ENCODE assay signal across 27 cellular contexts in the genomic region with DNA sequence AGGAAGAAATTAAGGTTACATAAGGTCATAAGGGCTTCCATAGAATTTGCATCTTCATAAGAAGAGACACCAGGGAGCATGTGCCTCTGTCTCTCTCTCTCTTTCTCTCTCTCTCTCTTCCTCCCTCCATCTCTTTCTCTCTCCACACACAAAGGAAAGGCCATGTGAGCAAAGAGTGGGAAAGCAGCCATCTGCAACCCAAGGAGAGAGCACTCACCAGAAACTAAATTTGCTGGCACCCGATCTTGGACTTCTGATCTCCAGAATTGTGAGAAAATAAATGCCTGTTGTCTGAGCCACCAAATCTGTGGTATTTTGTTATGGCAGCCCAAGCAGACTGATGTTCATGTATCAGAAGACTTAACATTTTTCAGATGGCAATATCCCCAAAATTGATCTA.
"Had no signal": no experiment of that assay in that cellular context is flagged by ENCODE, and none has a peak within 500 bp of the region (broad histone marks: within the 10 kb centered on the region; RNA-seq: fewer than 3 reads in every experiment).

No MANE protein-coding gene starts in this region.

- DNase-seq: activated B cell treated with CpG ODN at 0.5 μM for 24 hours; activated CD4-positive, alpha-beta T cell treated with anti-CD3 and anti-CD28 coated beads for 48 hours; activated CD4-positive, alpha-beta T cell treated with anti-CD3 and anti-CD28 coated beads, Interleukin-2, amount 50 U/mL, for 1 hour; activated CD4-positive, alpha-beta T cell treated with anti-CD3 and anti-CD28 coated beads, Interleukin-2, amount 50 U/mL, for 48 hours; activated CD8-positive, alpha-beta memory T cell treated with anti-CD3 and anti-CD28 coated beads for 24 hours; activated CD8-positive, alpha-beta T cell treated with anti-CD3 and anti-CD28 coated beads for 36 hours; activated effector memory CD4-positive, alpha-beta T cell treated with anti-CD3 and anti-CD28 coated beads, Interleukin-2, amount 50 U/mL, for 16 hours; activated naive CD4-positive, alpha-beta T cell treated with anti-CD3 and anti-CD28 coated beads for 36 hours; activated naive CD8-positive, alpha-beta T cell treated with anti-CD3 and anti-CD28 coated beads for 36 hours; activated naive CD8-positive, alpha-beta T cell treated with anti-CD3 and anti-CD28 coated beads, Interleukin-2, amount 50 U/mL, for 24 hours; activated T-cell treated with anti-CD3 and anti-CD28 coated beads, Interleukin-2, amount 50 U/mL, for 4 hours; adrenal gland; aorta; body of pancreas; cortex of kidney; dermis blood vessel endothelial cell; effector CD4-positive, alpha-beta T cell; effector memory CD8-positive, alpha-beta T cell; erythroblast; foreskin keratinocyte; gastrocnemius medialis; T-helper 1 cell; T-helper 17 cell; T1000; WERI-Rb-1 had no signal

- ATAC-seq: activated CD4-positive, CD25-positive, alpha-beta regulatory T cell treated with anti-CD3 and anti-CD28 coated beads, Interleukin-2, amount 50 U/mL, for 24 hours; activated CD8-positive, alpha-beta T cell treated with anti-CD3 and anti-CD28 coated beads for 36 hours; activated naive CD8-positive, alpha-beta T cell treated with anti-CD3 and anti-CD28 coated beads, Interleukin-2, amount 50 U/mL, for 24 hours; activated T-cell treated with anti-CD3 and anti-CD28 coated beads, Interleukin-2, amount 50 U/mL, for 4 hours; activated T-helper 17 cell treated with anti-CD3 and anti-CD28 coated beads, Interleukin-2, amount 50 U/mL, for 72 hours; body of pancreas; effector memory CD8-positive, alpha-beta T cell; foreskin keratinocyte; gastrocnemius medialis; T-helper 17 cell had no signal
